20 cellular contexts compared by ENCODE assay signal in the genomic region with DNA sequence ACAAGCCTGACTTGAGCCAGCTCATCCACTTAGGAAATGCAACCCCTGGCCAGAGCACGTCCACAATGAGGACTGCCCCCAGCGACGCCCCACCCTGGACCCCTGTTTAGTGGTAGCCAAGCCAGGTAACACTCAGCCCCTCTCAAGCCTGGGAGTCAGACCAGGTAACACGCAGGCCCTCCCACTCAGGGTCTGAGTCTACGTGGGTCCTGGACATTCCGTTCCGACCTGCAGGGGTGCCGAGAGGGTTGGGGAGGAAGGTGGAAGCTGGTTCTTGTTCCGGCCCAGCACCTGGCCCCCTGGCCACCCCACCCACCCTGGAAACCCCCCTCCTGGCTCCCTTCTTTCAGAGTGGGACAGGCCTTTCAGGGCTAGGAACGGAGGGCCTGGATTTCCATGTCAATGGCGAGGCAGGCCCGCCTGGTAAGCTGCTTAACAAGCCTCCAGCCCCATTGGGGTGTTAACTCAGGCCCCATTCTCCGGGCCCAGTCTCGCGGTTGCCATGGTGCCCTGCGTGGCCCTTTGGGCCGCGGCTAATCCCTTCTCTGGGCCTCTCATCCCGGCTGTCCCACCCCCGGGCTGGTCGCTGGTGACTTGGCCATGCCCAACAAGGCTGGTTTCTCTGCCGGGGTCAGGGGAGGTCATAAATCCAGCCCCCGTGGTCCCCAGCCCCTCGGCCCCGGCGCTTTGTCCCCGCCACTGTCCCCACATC. TPM values are rescaled to one million over a fixed set of nuclear protein-coding genes. Genes with fewer than 3 reads are reported as not detected.
"Had no signal": no experiment of that assay in that cellular context is flagged by ENCODE, and none has a peak within 500 bp of the region (broad histone marks: within the 10 kb centered on the region; RNA-seq: fewer than 3 reads in every experiment).

No MANE protein-coding gene starts in this region.

- H3K27ac ChIP-seq: adrenal gland, ovary, upper lobe of right lung had no signal

- H3K4me1 ChIP-seq: adrenal gland had no signal

- H3K36me3 ChIP-seq: adrenal gland, ovary, upper lobe of right lung had no signal

- H3K4me3 Mint-ChIP-seq: activated CD4-positive, alpha-beta T cell treated with anti-CD3 and anti-CD28 coated beads, Interleukin-2, amount 10 ng/mL, durations not matched to agents 7 days and 5 days; activated naive CD4-positive, alpha-beta T cell treated with anti-CD3 and anti-CD28 coated beads for 36 hours; activated T-helper 17 cell treated with anti-CD3 and anti-CD28 coated beads, Interleukin-2, amount 50 U/mL, for 72 hours; effector memory CD8-positive, alpha-beta T cell; nephron progenitor cell; stimulated activated naive CD8-positive, alpha-beta T cell treated with anti-CD3 and anti-CD28 coated beads, Interleukin-15, Interleukin-2, amounts not matched to agents 100 ng/mL and 50 ng/mL, for 24 hours had no signal

- H3K27me3 ChIP-seq: adrenal gland, ovary had no signal

- H3K27me3 Mint-ChIP-seq: activated T-helper 17 cell treated with anti-CD3 and anti-CD28 coated beads, Interleukin-2, amount 50 U/mL, for 72 hours; stimulated activated naive CD8-positive, alpha-beta T cell treated with anti-CD3 and anti-CD28 coated beads, Interleukin-15, Interleukin-2, amounts not matched to agents 100 ng/mL and 50 ng/mL, for 24 hours had no signal

- H3K4me1 Mint-ChIP-seq: activated CD4-positive, alpha-beta T cell treated with anti-CD3 and anti-CD28 coated beads, Interleukin-2, amount 10 ng/mL, durations not matched to agents 7 days and 5 days; activated T-helper 17 cell treated with anti-CD3 and anti-CD28 coated beads, Interleukin-2, amount 50 U/mL, for 72 hours had no signal

- H3K9me3 ChIP-seq: adrenal gland, ovary, upper lobe of right lung had no signal

- DNase-seq: activated CD4-positive, alpha-beta T cell treated with anti-CD3 and anti-CD28 coated beads, Interleukin-2, amount 10 ng/mL, durations not matched to agents 7 days and 5 days; activated CD4-positive, CD25-positive, alpha-beta regulatory T cell; activated naive CD4-positive, alpha-beta T cell treated with anti-CD3 and anti-CD28 coated beads for 36 hours; activated T-cell treated with anti-CD3 and anti-CD28 coated beads for 4 hours; adrenal gland; central memory CD4-positive, alpha-beta T cell; cortex of kidney; effector memory CD8-positive, alpha-beta T cell; hippocampal formation; nephron progenitor cell; ovary; stimulated activated CD4-positive, alpha-beta T cell treated with anti-CD3 and anti-CD28 coated beads, Interleukin-4, amount 100 ng/mL, for 1 hour; upper lobe of right lung had no signal

- H3K9me3 Mint-ChIP-seq: activated CD4-positive, alpha-beta T cell treated with anti-CD3 and anti-CD28 coated beads, Interleukin-2, amount 10 ng/mL, durations not matched to agents 7 days and 5 days; activated naive CD4-positive, alpha-beta T cell treated with anti-CD3 and anti-CD28 coated beads for 36 hours; activated T-helper 17 cell treated with anti-CD3 and anti-CD28 coated beads, Interleukin-2, amount 50 U/mL, for 72 hours; effector memory CD8-positive, alpha-beta T cell; nephron progenitor cell; stimulated activated naive CD8-positive, alpha-beta T cell treated with anti-CD3 and anti-CD28 coated beads, Interleukin-15, Interleukin-2, amounts not matched to agents 100 ng/mL and 50 ng/mL, for 24 hours had no signal

- ATAC-seq: activated T-helper 17 cell treated with anti-CD3 and anti-CD28 coated beads, Interleukin-2, amount 50 U/mL, for 72 hours; effector memory CD8-positive, alpha-beta T cell; left lobe of liver; upper lobe of right lung had no signal

- H3K4me3 ChIP-seq: adrenal gland, ovary, upper lobe of right lung had no signal

- H3K27ac Mint-ChIP-seq: activated CD4-positive, alpha-beta T cell treated with anti-CD3 and anti-CD28 coated beads, Interleukin-2, amount 10 ng/mL, durations not matched to agents 7 days and 5 days; activated naive CD4-positive, alpha-beta T cell treated with anti-CD3 and anti-CD28 coated beads for 36 hours; activated T-helper 17 cell treated with anti-CD3 and anti-CD28 coated beads, Interleukin-2, amount 50 U/mL, for 72 hours; effector memory CD8-positive, alpha-beta T cell; stimulated activated naive CD8-positive, alpha-beta T cell treated with anti-CD3 and anti-CD28 coated beads, Interleukin-15, Interleukin-2, amounts not matched to agents 100 ng/mL and 50 ng/mL, for 24 hours had no signal

RNA-seq across cellular contexts. Expression of gene GRIFIN, which starts 23.7 kb away (rescaled TPM):
- total RNA-seq: activated CD4-positive, alpha-beta T cell treated with anti-CD3 and anti-CD28 coated beads, Interleukin-2, amount 10 ng/mL, durations not matched to agents 7 days and 5 days; activated CD8-positive, alpha-beta memory T cell treated with anti-CD3 and anti-CD28 coated beads for 36 hours; activated naive CD4-positive, alpha-beta T cell treated with anti-CD3 and anti-CD28 coated beads for 36 hours; activated T-helper 17 cell treated with anti-CD3 and anti-CD28 coated beads, Interleukin-2, amount 50 U/mL, for 72 hours; adrenal gland; left lobe of liver; ovary; T-helper 1 cell treated with Interleukin-12 subunit alpha and Interleukin-12 subunit beta and Interleukin-4 antibody, amounts not matched to agents 30 ng/mL and 1 ng/mL, for 36 hours; temporal lobe; upper lobe of right lung had no signal
- polyA plus RNA-seq: adrenal gland, esophagus, ovary had no signal
